ENCODE assay signal across 31 cellular contexts in genomic region chr4:33067221-33067620, GRCh38.
"Had no signal": no experiment of that assay in that cellular context is flagged by ENCODE, and none has a peak within 500 bp of the region (broad histone marks: within the 10 kb centered on the region; RNA-seq: fewer than 3 reads in every experiment).

No MANE protein-coding gene starts in this region.

- ATAC-seq: activated T-cell treated with anti-CD3 and anti-CD28 coated beads, Interleukin-2, amount 50 U/mL, for 72 hours; effector memory CD8-positive, alpha-beta T cell; heart right ventricle; left ventricle myocardium superior; mucosa of descending colon; sciatic nerve; stimulated activated effector memory CD8-positive, alpha-beta T cell treated with anti-CD3 and anti-CD28 coated beads, Interleukin-12 subunit alpha, Interleukin-12 subunit beta, amount 100 ng/mL, for 72 hours had no signal

- H3K9me3 ChIP-seq: adrenal gland, mucosa of descending colon, thoracic aorta had no signal

- H3K4me3 ChIP-seq: adrenal gland, cardiac muscle cell, coronary artery, heart right ventricle, mucosa of descending colon, thoracic aorta had no signal

- H3K27me3 ChIP-seq: adrenal gland, cardiac muscle cell, heart right ventricle had no signal

- H3K4me1 Mint-ChIP-seq: activated B cell treated with CpG ODN at 0.5 μM for 24 hours; stimulated activated effector memory CD8-positive, alpha-beta T cell treated with anti-CD3 and anti-CD28 coated beads, Interleukin-12 subunit alpha, Interleukin-12 subunit beta, amount 100 ng/mL, for 72 hours had no signal

- H3K27ac Mint-ChIP-seq: activated B cell treated with CpG ODN at 0.5 μM for 24 hours; activated naive CD8-positive, alpha-beta T cell; activated T-cell treated with anti-CD3 and anti-CD28 coated beads, Interleukin-2, amount 50 U/mL, for 72 hours; effector memory CD8-positive, alpha-beta T cell; nephron; progenitor cell of endocrine pancreas; stimulated activated effector memory CD8-positive, alpha-beta T cell treated with anti-CD3 and anti-CD28 coated beads, Interleukin-12 subunit alpha, Interleukin-12 subunit beta, amount 100 ng/mL, for 72 hours; stimulated activated naive CD8-positive, alpha-beta T cell treated with anti-CD3 and anti-CD28 coated beads, Interleukin-15, Interleukin-2, amounts not matched to agents 100 ng/mL and 50 ng/mL, for 24 hours; T-helper 2 cell treated with Interferon-gamma antibody and Interleukin-4, amounts not matched to agents 5 μg/mL and 100 μg/mL, for 36 hours had no signal

- H3K36me3 ChIP-seq: adrenal gland, cardiac muscle cell, heart right ventricle, thoracic aorta had no signal

- H3K36me3 Mint-ChIP-seq: activated naive CD8-positive, alpha-beta T cell; brain; stimulated activated effector memory CD8-positive, alpha-beta T cell treated with anti-CD3 and anti-CD28 coated beads, Interleukin-12 subunit alpha, Interleukin-12 subunit beta, amount 100 ng/mL, for 72 hours had no signal

- H3K27me3 Mint-ChIP-seq: activated B cell treated with CpG ODN at 0.5 μM for 24 hours; activated naive CD8-positive, alpha-beta T cell; brain; effector memory CD8-positive, alpha-beta T cell; progenitor cell of endocrine pancreas; stimulated activated naive CD8-positive, alpha-beta T cell treated with anti-CD3 and anti-CD28 coated beads, Interleukin-15, Interleukin-2, amounts not matched to agents 100 ng/mL and 50 ng/mL, for 24 hours had no signal

- H3K4me3 Mint-ChIP-seq: activated B cell treated with CpG ODN at 0.5 μM for 24 hours; activated naive CD8-positive, alpha-beta T cell; activated T-cell treated with anti-CD3 and anti-CD28 coated beads, Interleukin-2, amount 50 U/mL, for 72 hours; brain; effector memory CD8-positive, alpha-beta T cell; nephron; stimulated activated effector memory CD8-positive, alpha-beta T cell treated with anti-CD3 and anti-CD28 coated beads, Interleukin-12 subunit alpha, Interleukin-12 subunit beta, amount 100 ng/mL, for 72 hours; stimulated activated naive CD8-positive, alpha-beta T cell treated with anti-CD3 and anti-CD28 coated beads, Interleukin-15, Interleukin-2, amounts not matched to agents 100 ng/mL and 50 ng/mL, for 24 hours; T-helper 2 cell treated with Interferon-gamma antibody and Interleukin-4, amounts not matched to agents 5 μg/mL and 100 μg/mL, for 36 hours had no signal

- DNase-seq: activated B cell treated with CpG ODN at 0.5 μM for 24 hours; activated naive CD4-positive, alpha-beta T cell; activated T-cell treated with anti-CD3 and anti-CD28 coated beads for 4 hours; activated T-cell treated with anti-CD3 and anti-CD28 coated beads, Interleukin-2, amount 50 U/mL, for 72 hours; adrenal gland; aorta; cerebellar nuclear complex; effector memory CD8-positive, alpha-beta T cell; foreskin melanocyte; heart right ventricle; islet precursor cell; left ventricle myocardium superior; mucosa of descending colon; retina; small intestine; stimulated activated CD4-positive, alpha-beta T cell treated with anti-CD3 and anti-CD28 coated beads, Interleukin-4, amount 100 ng/mL, for 24 hours; T-helper 1 cell; trophoblast cell had no signal

- H3K4me1 ChIP-seq: adrenal gland, heart right ventricle had no signal

- H3K27ac ChIP-seq: adrenal gland, cardiac muscle cell, coronary artery, heart right ventricle, thoracic aorta had no signal

- FAIRE-seq: endothelial cell of umbilical vein, small intestine, urothelium cell line had no signal
